Comparison of ENCODE assay signal across 8 cellular contexts in genomic region chr17:72726936-72727335, GRCh38.
DNase-seq lines count a peak whose midpoint lies in the region; ATAC-seq, FAIRE-seq and TF ChIP-seq lines count a peak whose summit lies in the region.

No MANE protein-coding gene starts in this region.

- FAIRE-seq in GM19239 (lab: Jason Lieb, UNC), result peak; percentile 84
- no peak for FAIRE-seq in H54 (lab: Jason Lieb, UNC)

- H3K27me3 Mint-ChIP-seq in CD8-positive, alpha-beta memory T cell, result no peaks in the 10 kb centered on the region

- H2AFZ ChIP-seq in SU-DHL-6 (ENCODE audit: low read depth, low read length, severe bottlenecking) (peak overlapping the region; percentile 62), SK-N-SH (ENCODE audit: low read depth) (no peak overlapping the region)

- H3K27ac ChIP-seq in CD8-positive, alpha-beta memory T cell (ENCODE audit: low read depth, low read length), result no peak overlapping the region
- H3K27ac ChIP-seq in SU-DHL-6 (ENCODE audit: low read depth, low read length) (peak overlapping the region; percentile 81), SK-N-SH (ENCODE audit: low read depth in 2 of 2, low read length in 1 of 2) (no peak overlapping the region)

- H3F3A ChIP-seq in SU-DHL-6 (ENCODE audit: insufficient read depth) (peaks cover 5% of the 10 kb centered on the region; the same call in 1 of the 2 replicates), SK-N-SH (replicated peaks; ENCODE audit: insufficient read depth) (no peaks in the 10 kb centered on the region)

- H4K20me1 ChIP-seq in SU-DHL-6 (ENCODE audit: low read depth, low read length), result no peaks in the 10 kb centered on the region
- no peaks in the 10 kb centered on the region for H4K20me1 ChIP-seq in SK-N-SH (ENCODE audit: insufficient read depth)

- ATAC-seq in HG03175 (IDR thresholded peaks at IDR 0.05; ENCODE audit: unreplicated experiment), result peak; percentile 94

- H3K4me2 ChIP-seq in SU-DHL-6 (ENCODE audit: low read depth, low read length, poor library complexity, severe bottlenecking), result peak overlapping the region; percentile 51
- no peak overlapping the region for H3K4me2 ChIP-seq in SK-N-SH

- no peaks in the 10 kb centered on the region for H3K36me3 ChIP-seq in CD8-positive, alpha-beta memory T cell (ENCODE audit: insufficient read depth, low read length)
- no peaks in the 10 kb centered on the region for H3K36me3 ChIP-seq in SU-DHL-6 (ENCODE audit: low read length)
- H3K36me3 ChIP-seq in SK-N-SH (replicated peaks in 1 of 2; ENCODE audit: control insufficient read depth in 1 of 2, insufficient read depth in 2 of 2, low read length in 1 of 2), result no peaks in the 10 kb centered on the region

- TF ChIP-seq RAD21 in SK-N-SH (IDR thresholded peaks at IDR 0.05; ENCODE audit: low read length), result no peak

- no peaks in the 10 kb centered on the region for H3K9me3 ChIP-seq in CD8-positive, alpha-beta memory T cell (ENCODE audit: low read length)
- H3K9me3 ChIP-seq in SU-DHL-6 (ENCODE audit: insufficient read depth, low read length), result no peaks in the 10 kb centered on the region
- no peaks in the 10 kb centered on the region for H3K9me3 ChIP-seq in SK-N-SH

- H3K4me3 Mint-ChIP-seq in CD8-positive, alpha-beta memory T cell, result peak overlapping the region; percentile 68 to 92 (median 84)

- peak overlapping the region; percentile 24 to 97 (median 92) for H3K27ac Mint-ChIP-seq in CD8-positive, alpha-beta memory T cell

- no peaks in the 10 kb centered on the region for H3K36me3 Mint-ChIP-seq in CD8-positive, alpha-beta memory T cell

- no peaks in the 10 kb centered on the region for H3K9me3 Mint-ChIP-seq in CD8-positive, alpha-beta memory T cell

- TF ChIP-seq CTCF in SU-DHL-6 (IDR thresholded peaks at IDR 0.05; ENCODE audit: insufficient read depth, low read length, poor library complexity, severe bottlenecking) (no peak), SK-N-SH (IDR thresholded peaks at IDR 0.05) (no peak)

- no peaks in the 10 kb centered on the region for H3K27me3 ChIP-seq in CD8-positive, alpha-beta memory T cell (ENCODE audit: insufficient read depth, low read length, poor library complexity, severe bottlenecking)
- no peaks in the 10 kb centered on the region for H3K27me3 ChIP-seq in SU-DHL-6 (ENCODE audit: low read length)
- H3K27me3 ChIP-seq in SK-N-SH (ENCODE audit: insufficient read depth), result no peaks in the 10 kb centered on the region

- H3K9ac ChIP-seq in SU-DHL-6 (ENCODE audit: low read length), result peak overlapping the region; percentile 50
- H3K9ac ChIP-seq in SK-N-SH, result no peak overlapping the region

- H3K4me1 Mint-ChIP-seq in CD8-positive, alpha-beta memory T cell, result peaks cover 25 to 31% (median 28%) of the 10 kb centered on the region in 3 donors

- TF ChIP-seq POLR2A in H54 (IDR thresholded peaks at IDR 0.05; ENCODE audit: low read depth, low read length), result no peak

- CTCF ChIA-PET in CD8-positive, alpha-beta memory T cell (lab: Charles Lee), result interaction anchor here (0.7 to 4.8 kb wide), 34 partner anchors 9 to 647 kb away, joined by 3 to 78 read pairs (median 4); a partner anchor contains a TSS
- CTCF ChIA-PET in SK-N-SH (lab: Yijun Ruan, JAX), result interaction anchor here (0.6 to 9.1 kb wide), 86 partner anchors 8 to 796 kb away, joined by 3 to 501 read pairs (median 4); partner anchors contain the start of genes COG1, CPSF4L, SLC39A11 and SSTR2

- H3K9me2 ChIP-seq in SU-DHL-6 (replicated peaks; ENCODE audit: insufficient read depth, low read length) (no peaks in the 10 kb centered on the region), SK-N-SH (no peaks in the 10 kb centered on the region)

- POLR2A ChIA-PET in CD8-positive, alpha-beta memory T cell (lab: Charles Lee), result interaction anchor here (0.6 to 1.3 kb wide), 3 partner anchors 465 to 643 kb away, joined by 3 read pairs; a partner anchor contains a TSS
- POLR2A ChIA-PET in SK-N-SH (lab: Yijun Ruan, JAX), result interaction anchor here (1.6 to 1.8 kb wide), 2 partner anchors 259 to 463 kb away, joined by 3 to 9 read pairs; no protein-coding TSS in a partner anchor

- H3K4me3 ChIP-seq in CD8-positive, alpha-beta memory T cell (ENCODE audit: low read length), result peak overlapping the region; percentile 53
- H3K4me3 ChIP-seq in SU-DHL-6 (ENCODE audit: insufficient read depth, low read length, poor library complexity, severe bottlenecking) (no peak overlapping the region), SK-N-SH (ENCODE audit: low read depth in 2 of 2, low read length in 1 of 2) (no peak overlapping the region)

- 85% methylated on average over 9 of the region's 9 CpGs for WGBS in SK-N-SH (ENCODE audit: low lambda C conversion rate)

- H3K79me2 ChIP-seq in SU-DHL-6 (ENCODE audit: insufficient read depth, low read length) (no peaks in the 10 kb centered on the region), SK-N-SH (ENCODE audit: insufficient read depth) (no peaks in the 10 kb centered on the region)

- peaks cover 26% of the 10 kb centered on the region for H3K4me1 ChIP-seq in CD8-positive, alpha-beta memory T cell (ENCODE audit: insufficient read depth, low read length)
- no peaks in the 10 kb centered on the region for H3K4me1 ChIP-seq in SK-N-SH (ENCODE audit: control insufficient read depth in 1 of 2, insufficient read depth in 2 of 2, low read depth in 1 of 2, low read length in 1 of 2)

- DNase-seq in CD8-positive, alpha-beta memory T cell, result peak in 3 of 5 donors; percentile 26 to 48 (median 43)
- DNase-seq in GM19239 (ENCODE audit: insufficient read length, low spot score) (peak; percentile 67), fibroblast of peridontal ligament (ENCODE audit: extremely low read depth) (peak; percentile 39), SK-N-SH (no peak), AG08395 (ENCODE audit: low spot score) (no peak), H54 (ENCODE audit: insufficient read length, low spot score) (no peak)

- TF ChIP-seq EP300 in SK-N-SH (IDR thresholded peaks at IDR 0.05; ENCODE audit: borderline replicate concordance in 1 of 2, low read depth in 1 of 2, low read length in 1 of 2), result no peak

TF ChIP-seq in SK-N-SH, 30 proteins besides CTCF, POLR2A, EP300 and RAD21:
- TF ChIP-seq USF1 (IDR thresholded peaks at IDR 0.05; ENCODE audit: borderline replicate concordance, low read depth) (no peak), MXI1 (IDR thresholded peaks at IDR 0.05; ENCODE audit: low read depth, low read length) (no peak), YY1 (IDR thresholded peaks at IDR 0.05; ENCODE audit: low read depth) (no peak), GABPA (IDR thresholded peaks at IDR 0.05; ENCODE audit: low read depth) (no peak), EZH2phosphoT487 (IDR thresholded peaks at IDR 0.05; ENCODE audit: borderline replicate concordance, low read depth) (no peak), RFX5 (IDR thresholded peaks at IDR 0.05; ENCODE audit: low read length) (no peak), JUND (IDR thresholded peaks at IDR 0.05) (no peak), RCOR1 (IDR thresholded peaks at IDR 0.05; ENCODE audit: low read length) (no peak), TCF12 (IDR thresholded peaks at IDR 0.05) (no peak)

Comparison
In these comparisons a context has a peak if more than half of its experiments do, and no peak if none do; other contexts are left out.
1. DNase-seq: peak in CD8-positive, alpha-beta memory T cell (3 of 5), GM19239 (single experiment) and fibroblast of peridontal ligament (single experiment); none in SK-N-SH (single experiment), AG08395 (single experiment) and H54 (single experiment).